1 cellular context compared by ENCODE assay signal in genomic region chr19:43774103-43774939, GRCh38.
TF ChIP-seq lines count a peak whose summit lies in the region.

No MANE protein-coding gene starts in this region.

TF ChIP-seq in K562, 482 proteins besides CTCF, POLR2A, EP300 and RAD21 (continued from another document and continues in another):
- no peak for TF ChIP-seq ZC3H4 (CRISPR knock-in tag; IDR thresholded peaks at IDR 0.05; ENCODE audit: borderline replicate concordance)
- peak; percentile 82 for TF ChIP-seq JUND (IDR thresholded peaks at IDR 0.05; ENCODE audit: borderline replicate concordance, low read depth, low read length)
- TF ChIP-seq JUND (tag; IDR thresholded peaks at IDR 0.05; ENCODE audit: borderline replicate concordance, low read depth, low read length): peak; percentile 54; the same call in 1 of the 3 replicates
- peak; percentile 90; the same call in 1 of the 2 replicates for TF ChIP-seq NCOA1 (IDR thresholded peaks at IDR 0.05; ENCODE audit: low read depth)
- TF ChIP-seq MAX (CRISPR knock-in tag; IDR thresholded peaks at IDR 0.05): peak; percentile 99
- TF ChIP-seq NUFIP1 (IDR thresholded peaks at IDR 0.05; ENCODE audit: partially characterized antibody): peak; percentile 89
- no peak for TF ChIP-seq ASH1L (IDR thresholded peaks at IDR 0.05; ENCODE audit: borderline replicate concordance, low read depth, partially characterized antibody)
- TF ChIP-seq XRCC5 (IDR thresholded peaks at IDR 0.05; ENCODE audit: low read depth, low read length): peak; percentile 99
- TF ChIP-seq ZBTB5 (IDR thresholded peaks at IDR 0.05): peak; percentile 79; the same call in 1 of the 2 replicates
- no peak for TF ChIP-seq ZFP36 (IDR thresholded peaks at IDR 0.05; ENCODE audit: low read depth, low read length, partially characterized antibody)
- peak; percentile 100 for TF ChIP-seq HMGN3 (IDR thresholded peaks at IDR 0.05; ENCODE audit: borderline replicate concordance, extremely low read depth, insufficient read length, low read depth, low read length)
- peak in 1 of 2 experiments; percentile 70; a peak in 1 of 3 replicates for TF ChIP-seq CBX3 (IDR thresholded peaks at IDR 0.05; ENCODE audit: borderline replicate concordance in 1 of 2, low read length in 2 of 2)
- no peak for TF ChIP-seq PTTG1 (tag; IDR thresholded peaks at IDR 0.05; ENCODE audit: low read depth)
- peak; percentile 68 for TF ChIP-seq MEIS2 (IDR thresholded peaks at IDR 0.05; ENCODE audit: partially characterized antibody)
- TF ChIP-seq SETDB1 (IDR thresholded peaks at IDR 0.05; ENCODE audit: low read length): no peak
- no peak for TF ChIP-seq ZFPM2 (CRISPR knock-in tag; IDR thresholded peaks at IDR 0.05)
- TF ChIP-seq SPI1 (IDR thresholded peaks at IDR 0.05; ENCODE audit: borderline replicate concordance, low read depth, low read length): no peak
- no peak for TF ChIP-seq THRA (IDR thresholded peaks at IDR 0.05)
- no peak for TF ChIP-seq CEBPZ (IDR thresholded peaks at IDR 0.05; ENCODE audit: borderline replicate concordance, low read depth, low read length)
- TF ChIP-seq NONO (IDR thresholded peaks at IDR 0.05; ENCODE audit: low read depth in 2 of 2, low read length in 1 of 2): peak in 1 of 2 experiments; percentile 94; a peak in 3 of 4 replicates
- peak; percentile 96 for TF ChIP-seq MYC (IDR thresholded peaks at IDR 0.05; ENCODE audit: low read depth, low read length)
- no peak; the same call in 1 of the 2 replicates for TF ChIP-seq MYC (CRISPR knock-in tag; IDR thresholded peaks at IDR 0.05; ENCODE audit: borderline replicate concordance, low read depth)
- peak; percentile 92 for TF ChIP-seq ZNF644 (tag; IDR thresholded peaks at IDR 0.05; ENCODE audit: low read depth)
- peak; percentile 97 for TF ChIP-seq GATA2 (CRISPR knock-in tag; IDR thresholded peaks at IDR 0.05)
- TF ChIP-seq EHMT2 (IDR thresholded peaks at IDR 0.05): no peak
- TF ChIP-seq CC2D1A (IDR thresholded peaks at IDR 0.05): peak; percentile 55; the same call in 1 of the 2 replicates
- no peak for TF ChIP-seq ZNF253 (CRISPR knock-in tag; conservative IDR thresholded peaks at IDR 0.05)
- TF ChIP-seq PRDM10 (IDR thresholded peaks at IDR 0.05; ENCODE audit: partially characterized antibody): peak; percentile 77
- TF ChIP-seq ARID2 (IDR thresholded peaks at IDR 0.05): peak; percentile 36; the same call in 1 of the 2 replicates
- peak; percentile 85 to 86 for TF ChIP-seq E2F6 (IDR thresholded peaks at IDR 0.05; ENCODE audit: borderline replicate concordance in 1 of 2, extremely low read depth in 1 of 2, insufficient read depth in 1 of 2, insufficient read length in 1 of 2, low read depth in 1 of 2, low read length in 1 of 2, poor library complexity in 1 of 2, severe bottlenecking in 1 of 2)
- TF ChIP-seq ZNF41 (CRISPR knock-in tag; conservative IDR thresholded peaks at IDR 0.05): no peak
- TF ChIP-seq THAP7 (CRISPR knock-in tag; IDR thresholded peaks at IDR 0.05): no peak; the same call in 1 of the 2 replicates
- TF ChIP-seq ZNF3 (CRISPR knock-in tag; IDR thresholded peaks at IDR 0.05): no peak
- TF ChIP-seq ZBTB34 (CRISPR knock-in tag; IDR thresholded peaks at IDR 0.05): peak; percentile 40; the same call in 1 of the 2 replicates
- TF ChIP-seq ZNF263 (CRISPR knock-in tag; IDR thresholded peaks at IDR 0.05; ENCODE audit: borderline replicate concordance): peak; percentile 64; the same call in 1 of the 2 replicates
- TF ChIP-seq SOX6 (IDR thresholded peaks at IDR 0.05): peak; percentile 95
- no peak for TF ChIP-seq SNAPC5 (CRISPR knock-in tag; IDR thresholded peaks at IDR 0.05)
- no peak for TF ChIP-seq MYBL2 (IDR thresholded peaks at IDR 0.05; ENCODE audit: low read depth)
- no peak for TF ChIP-seq MYBL2 (CRISPR knock-in tag; IDR thresholded peaks at IDR 0.05; ENCODE audit: borderline replicate concordance)
- TF ChIP-seq FOXJ3 (CRISPR knock-in tag; IDR thresholded peaks at IDR 0.05): no peak
- no peak; the same call in 1 of the 2 replicates for TF ChIP-seq NFRKB (IDR thresholded peaks at IDR 0.05; ENCODE audit: low read depth)
- no peak for TF ChIP-seq ZNF311 (CRISPR knock-in tag; IDR thresholded peaks at IDR 0.05)
- peak; percentile 85; the same call in 1 of the 2 replicates for TF ChIP-seq CHAMP1 (IDR thresholded peaks at IDR 0.05)
